Comparison of ENCODE assay signal across 1 cellular context in genomic region chr1:41003640-41004220, GRCh38.
TF ChIP-seq lines count a peak whose summit lies in the region.

No MANE protein-coding gene starts in this region.

TF ChIP-seq in HEK293, 187 proteins besides CTCF, POLR2A, EP300 and RAD21 (continued from another document and continues in another):
- TF ChIP-seq ZNF155 (tag by site-specific recombination; IDR thresholded peaks at IDR 0.05) = no peak
- TF ChIP-seq ZNF629 (tag by site-specific recombination; IDR thresholded peaks at IDR 0.05) = peak; percentile 60
- TF ChIP-seq ZBTB49 (tag by site-specific recombination; IDR thresholded peaks at IDR 0.05; ENCODE audit: low read depth) = no peak
- no peak for TF ChIP-seq ZNF140 (tag by site-specific recombination; IDR thresholded peaks at IDR 0.05)
- TF ChIP-seq ZNF518A (tag by site-specific recombination; conservative IDR thresholded peaks at IDR 0.05; ENCODE audit: low read depth) = no peak
- peak; percentile 61; the same call in 1 of the 2 replicates for TF ChIP-seq ZNF843 (tag by site-specific recombination; IDR thresholded peaks at IDR 0.05)
- peak; percentile 37; the same call in 1 of the 2 replicates for TF ChIP-seq PRDM4 (tag by site-specific recombination; IDR thresholded peaks at IDR 0.05)
- peak; percentile 71; the same call in 1 of the 2 replicates for TF ChIP-seq ZEB2 (tag by site-specific recombination; IDR thresholded peaks at IDR 0.05)
- TF ChIP-seq ZNF501 (tag by site-specific recombination; IDR thresholded peaks at IDR 0.05) = peak; percentile 20; the same call in 1 of the 2 replicates
- no peak for TF ChIP-seq ZSCAN16 (tag by site-specific recombination; IDR thresholded peaks at IDR 0.05)
- TF ChIP-seq ZNF19 (tag by site-specific recombination; IDR thresholded peaks at IDR 0.05; ENCODE audit: low read depth) = no peak
- TF ChIP-seq ZNF529 (tag by site-specific recombination; IDR thresholded peaks at IDR 0.05; ENCODE audit: insufficient replicate concordance) = no peak
- TF ChIP-seq ZBTB8A (tag by site-specific recombination; IDR thresholded peaks at IDR 0.05) = no peak
- TF ChIP-seq ZBTB48 (tag by site-specific recombination; IDR thresholded peaks at IDR 0.05) = peak; percentile 55; the same call in 1 of the 2 replicates
- TF ChIP-seq ZNF555 (tag by site-specific recombination; conservative IDR thresholded peaks at IDR 0.05) = no peak
- peak; percentile 91; the same call in 1 of the 2 replicates for TF ChIP-seq ZNF561 (tag by site-specific recombination; IDR thresholded peaks at IDR 0.05; ENCODE audit: borderline replicate concordance)
- no peak for TF ChIP-seq ZNF350 (tag by site-specific recombination; IDR thresholded peaks at IDR 0.05)
- no peak for TF ChIP-seq ZNF585B (tag by site-specific recombination; IDR thresholded peaks at IDR 0.05)
- no peak for TF ChIP-seq ZNF146 (tag by site-specific recombination; IDR thresholded peaks at IDR 0.05)
- TF ChIP-seq ZNF571 (tag by site-specific recombination; IDR thresholded peaks at IDR 0.05) = no peak
- TF ChIP-seq BCL11B (tag by site-specific recombination; IDR thresholded peaks at IDR 0.05; ENCODE audit: low read depth) = no peak
- no peak for TF ChIP-seq ZNF214 (tag by site-specific recombination; IDR thresholded peaks at IDR 0.05; ENCODE audit: borderline replicate concordance)
- no peak for TF ChIP-seq ZNF513 (tag by site-specific recombination; IDR thresholded peaks at IDR 0.05)
- TF ChIP-seq ZNF692 (tag by site-specific recombination; IDR thresholded peaks at IDR 0.05) = peak; percentile 83
- no peak for TF ChIP-seq ZNF596 (tag by site-specific recombination; IDR thresholded peaks at IDR 0.05)
- TF ChIP-seq ZNF274 (IDR thresholded peaks at IDR 0.05; ENCODE audit: low read length) = no peak
- TF ChIP-seq ZNF274 (tag by site-specific recombination; IDR thresholded peaks at IDR 0.05; ENCODE audit: borderline replicate concordance) = no peak
- peak; percentile 55; the same call in 1 of the 2 replicates for TF ChIP-seq ZNF2 (tag by site-specific recombination; IDR thresholded peaks at IDR 0.05)
- TF ChIP-seq ZNF580 (tag by site-specific recombination; IDR thresholded peaks at IDR 0.05) = no peak
- TF ChIP-seq ZNF792 (tag by site-specific recombination; IDR thresholded peaks at IDR 0.05) = no peak
- no peak for TF ChIP-seq IKZF3 (tag by site-specific recombination; IDR thresholded peaks at IDR 0.05)
- TF ChIP-seq YY2 (tag by site-specific recombination; IDR thresholded peaks at IDR 0.05) = no peak
- no peak for TF ChIP-seq PRDM2 (tag by site-specific recombination; IDR thresholded peaks at IDR 0.05; ENCODE audit: borderline replicate concordance)
- peak; percentile 59; the same call in 1 of the 2 replicates for TF ChIP-seq ZBTB21 (tag by site-specific recombination; IDR thresholded peaks at IDR 0.05)
- no peak for TF ChIP-seq ZNF626 (tag by site-specific recombination; IDR thresholded peaks at IDR 0.05)
- TF ChIP-seq KLF17 (tag by site-specific recombination; IDR thresholded peaks at IDR 0.05) = no peak
- TF ChIP-seq PRDM1 (tag by site-specific recombination; IDR thresholded peaks at IDR 0.05) = no peak
- no peak for TF ChIP-seq ZNF221 (tag by site-specific recombination; IDR thresholded peaks at IDR 0.05; ENCODE audit: borderline replicate concordance)
- TF ChIP-seq REPIN1 (tag by site-specific recombination; IDR thresholded peaks at IDR 0.05; ENCODE audit: low read depth) = no peak
- TF ChIP-seq ZNF707 (tag by site-specific recombination; IDR thresholded peaks at IDR 0.05) = no peak
